Comparison of ENCODE assay signal across 1 cellular context in the genomic region with DNA sequence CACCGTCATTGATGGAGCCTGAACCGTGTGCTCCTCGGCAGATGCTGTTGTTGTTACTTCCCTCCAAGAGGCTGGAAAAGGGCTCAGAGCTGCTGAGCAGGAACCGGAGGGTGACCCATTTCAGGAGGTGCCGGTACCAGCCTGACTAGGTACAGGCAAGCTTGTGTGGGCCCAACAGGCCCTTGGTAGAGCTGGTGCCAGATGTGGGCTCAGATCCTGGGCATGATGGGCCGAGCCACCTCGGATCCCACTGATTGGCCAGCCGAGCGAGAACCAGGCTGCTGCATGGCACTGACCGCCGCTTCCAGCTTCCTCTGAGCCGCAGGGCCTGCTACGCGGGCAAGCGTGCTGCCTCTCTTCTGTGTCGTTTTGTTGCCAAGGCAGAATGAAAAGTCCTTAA.
TF ChIP-seq lines count a peak whose summit lies in the region.

No MANE protein-coding gene starts in this region.

TF ChIP-seq in GM23338, 12 proteins besides CTCF, POLR2A, EP300 and RAD21 (continued from another document):
- TF ChIP-seq, protein P1, sequence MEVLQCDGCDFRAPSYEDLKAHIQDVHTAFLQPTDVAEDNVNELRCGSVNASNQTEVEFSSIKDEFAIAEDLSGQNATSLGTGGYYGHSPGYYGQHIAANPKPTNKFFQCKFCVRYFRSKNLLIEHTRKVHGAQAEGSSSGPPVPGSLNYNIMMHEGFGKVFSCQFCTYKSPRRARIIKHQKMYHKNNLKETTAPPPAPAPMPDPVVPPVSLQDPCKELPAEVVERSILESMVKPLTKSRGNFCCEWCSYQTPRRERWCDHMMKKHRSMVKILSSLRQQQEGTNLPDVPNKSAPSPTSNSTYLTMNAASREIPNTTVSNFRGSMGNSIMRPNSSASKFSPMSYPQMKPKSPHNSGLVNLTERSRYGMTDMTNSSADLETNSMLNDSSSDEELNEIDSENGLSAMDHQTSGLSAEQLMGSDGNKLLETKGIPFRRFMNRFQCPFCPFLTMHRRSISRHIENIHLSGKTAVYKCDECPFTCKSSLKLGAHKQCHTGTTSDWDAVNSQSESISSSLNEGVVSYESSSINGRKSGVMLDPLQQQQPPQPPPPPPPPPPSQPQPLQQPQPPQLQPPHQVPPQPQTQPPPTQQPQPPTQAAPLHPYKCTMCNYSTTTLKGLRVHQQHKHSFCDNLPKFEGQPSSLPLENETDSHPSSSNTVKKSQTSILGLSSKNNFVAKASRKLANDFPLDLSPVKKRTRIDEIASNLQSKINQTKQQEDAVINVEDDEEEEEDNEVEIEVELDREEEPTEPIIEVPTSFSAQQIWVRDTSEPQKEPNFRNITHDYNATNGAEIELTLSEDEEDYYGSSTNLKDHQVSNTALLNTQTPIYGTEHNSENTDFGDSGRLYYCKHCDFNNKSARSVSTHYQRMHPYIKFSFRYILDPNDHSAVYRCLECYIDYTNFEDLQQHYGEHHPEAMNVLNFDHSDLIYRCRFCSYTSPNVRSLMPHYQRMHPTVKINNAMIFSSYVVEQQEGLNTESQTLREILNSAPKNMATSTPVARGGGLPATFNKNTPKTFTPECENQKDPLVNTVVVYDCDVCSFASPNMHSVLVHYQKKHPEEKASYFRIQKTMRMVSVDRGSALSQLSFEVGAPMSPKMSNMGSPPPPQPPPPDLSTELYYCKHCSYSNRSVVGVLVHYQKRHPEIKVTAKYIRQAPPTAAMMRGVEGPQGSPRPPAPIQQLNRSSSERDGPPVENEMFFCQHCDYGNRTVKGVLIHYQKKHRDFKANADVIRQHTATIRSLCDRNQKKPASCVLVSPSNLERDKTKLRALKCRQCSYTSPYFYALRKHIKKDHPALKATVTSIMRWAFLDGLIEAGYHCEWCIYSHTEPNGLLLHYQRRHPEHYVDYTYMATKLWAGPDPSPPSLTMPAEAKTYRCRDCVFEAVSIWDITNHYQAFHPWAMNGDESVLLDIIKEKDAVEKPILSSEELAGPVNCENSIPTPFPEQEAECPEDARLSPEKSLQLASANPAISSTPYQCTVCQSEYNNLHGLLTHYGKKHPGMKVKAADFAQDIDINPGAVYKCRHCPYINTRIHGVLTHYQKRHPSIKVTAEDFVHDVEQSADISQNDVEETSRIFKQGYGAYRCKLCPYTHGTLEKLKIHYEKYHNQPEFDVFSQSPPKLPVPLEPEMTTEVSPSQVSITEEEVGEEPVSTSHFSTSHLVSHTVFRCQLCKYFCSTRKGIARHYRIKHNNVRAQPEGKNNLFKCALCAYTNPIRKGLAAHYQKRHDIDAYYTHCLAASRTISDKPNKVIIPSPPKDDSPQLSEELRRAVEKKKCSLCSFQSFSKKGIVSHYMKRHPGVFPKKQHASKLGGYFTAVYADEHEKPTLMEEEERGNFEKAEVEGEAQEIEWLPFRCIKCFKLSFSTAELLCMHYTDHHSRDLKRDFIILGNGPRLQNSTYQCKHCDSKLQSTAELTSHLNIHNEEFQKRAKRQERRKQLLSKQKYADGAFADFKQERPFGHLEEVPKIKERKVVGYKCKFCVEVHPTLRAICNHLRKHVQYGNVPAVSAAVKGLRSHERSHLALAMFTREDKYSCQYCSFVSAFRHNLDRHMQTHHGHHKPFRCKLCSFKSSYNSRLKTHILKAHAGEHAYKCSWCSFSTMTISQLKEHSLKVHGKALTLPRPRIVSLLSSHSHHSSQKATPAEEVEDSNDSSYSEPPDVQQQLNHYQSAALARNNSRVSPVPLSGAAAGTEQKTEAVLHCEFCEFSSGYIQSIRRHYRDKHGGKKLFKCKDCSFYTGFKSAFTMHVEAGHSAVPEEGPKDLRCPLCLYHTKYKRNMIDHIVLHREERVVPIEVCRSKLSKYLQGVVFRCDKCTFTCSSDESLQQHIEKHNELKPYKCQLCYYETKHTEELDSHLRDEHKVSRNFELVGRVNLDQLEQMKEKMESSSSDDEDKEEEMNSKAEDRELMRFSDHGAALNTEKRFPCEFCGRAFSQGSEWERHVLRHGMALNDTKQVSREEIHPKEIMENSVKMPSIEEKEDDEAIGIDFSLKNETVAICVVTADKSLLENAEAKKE (CRISPR knock-in tag; IDR thresholded peaks at IDR 0.05) = no peak
TF ChIP-seq in GM23338: peak in this region for 0.
